20 cellular contexts compared by ENCODE assay signal in genomic region chr11:126263489-126263888, GRCh38.
"Had no signal": no experiment of that assay in that cellular context is flagged by ENCODE, and none has a peak within 500 bp of the region (broad histone marks: within the 10 kb centered on the region; RNA-seq: fewer than 3 reads in every experiment).

No MANE protein-coding gene starts in this region.

- H3K27ac Mint-ChIP-seq: mesothelial cell of epicardium; natural killer cell treated with Interleukin-12 subunit alpha and Interleukin-12 subunit beta and Interleukin-15 and Interleukin-18, amount 100 ng/mL, for 72 hours; stimulated activated memory B cell treated with anti-CD40 and anti-IgM and Interleukin-4, amounts not matched to agents 10 μg/mL and 1 μg/mL and 100 μg/mL, for 72 hours had no signal

- H3K9me3 Mint-ChIP-seq: immature natural killer cell; mesothelial cell of epicardium; natural killer cell treated with Interleukin-12 subunit alpha and Interleukin-12 subunit beta and Interleukin-15 and Interleukin-18, amount 100 ng/mL, for 72 hours; stimulated activated memory B cell treated with anti-CD40 and anti-IgM and Interleukin-4, amounts not matched to agents 10 μg/mL and 1 μg/mL and 100 μg/mL, for 72 hours had no signal

- H3K27me3 Mint-ChIP-seq: natural killer cell treated with Interleukin-12 subunit alpha and Interleukin-12 subunit beta and Interleukin-15 and Interleukin-18, amount 100 ng/mL, for 72 hours; stimulated activated memory B cell treated with anti-CD40 and anti-IgM and Interleukin-4, amounts not matched to agents 10 μg/mL and 1 μg/mL and 100 μg/mL, for 72 hours had no signal

- H3K4me3 Mint-ChIP-seq: immature natural killer cell; mesothelial cell of epicardium; natural killer cell treated with Interleukin-12 subunit alpha and Interleukin-12 subunit beta and Interleukin-15 and Interleukin-18, amount 100 ng/mL, for 72 hours; stimulated activated memory B cell treated with anti-CD40 and anti-IgM and Interleukin-4, amounts not matched to agents 10 μg/mL and 1 μg/mL and 100 μg/mL, for 72 hours had no signal

- DNase-seq: activated CD4-positive, alpha-beta T cell treated with anti-CD3 and anti-CD28 coated beads for 1 hour; activated CD4-positive, alpha-beta T cell treated with anti-CD3 and anti-CD28 coated beads, Interleukin-2, amount 50 U/mL, for 1 hour; activated gamma-delta T cell; activated naive CD4-positive, alpha-beta T cell treated with anti-CD3 and anti-CD28 coated beads, Interleukin-2, amount 50 U/mL, for 16 hours; adrenal gland; brain microvascular endothelial cell; caudate nucleus; dermis blood vessel endothelial cell; effector CD8-positive, alpha-beta T cell; glutamatergic neuron; immature natural killer cell; pancreas; right cardiac atrium; stimulated activated CD4-positive, alpha-beta T cell treated with anti-CD3 and anti-CD28 coated beads, Interleukin-12 subunit alpha, Interleukin-12 subunit beta, amount 100 ng/mL, for 4 hours; stomach; T-helper 1 cell had no signal

- ATAC-seq: left lobe of liver; natural killer cell treated with Interleukin-12 subunit alpha and Interleukin-12 subunit beta and Interleukin-15 and Interleukin-18, amount 100 ng/mL, for 72 hours; pancreas; right cardiac atrium; stimulated activated memory B cell treated with anti-CD40 and anti-IgM and Interleukin-4, amounts not matched to agents 10 μg/mL and 1 μg/mL and 100 μg/mL, for 72 hours had no signal
